In the genomic region with DNA sequence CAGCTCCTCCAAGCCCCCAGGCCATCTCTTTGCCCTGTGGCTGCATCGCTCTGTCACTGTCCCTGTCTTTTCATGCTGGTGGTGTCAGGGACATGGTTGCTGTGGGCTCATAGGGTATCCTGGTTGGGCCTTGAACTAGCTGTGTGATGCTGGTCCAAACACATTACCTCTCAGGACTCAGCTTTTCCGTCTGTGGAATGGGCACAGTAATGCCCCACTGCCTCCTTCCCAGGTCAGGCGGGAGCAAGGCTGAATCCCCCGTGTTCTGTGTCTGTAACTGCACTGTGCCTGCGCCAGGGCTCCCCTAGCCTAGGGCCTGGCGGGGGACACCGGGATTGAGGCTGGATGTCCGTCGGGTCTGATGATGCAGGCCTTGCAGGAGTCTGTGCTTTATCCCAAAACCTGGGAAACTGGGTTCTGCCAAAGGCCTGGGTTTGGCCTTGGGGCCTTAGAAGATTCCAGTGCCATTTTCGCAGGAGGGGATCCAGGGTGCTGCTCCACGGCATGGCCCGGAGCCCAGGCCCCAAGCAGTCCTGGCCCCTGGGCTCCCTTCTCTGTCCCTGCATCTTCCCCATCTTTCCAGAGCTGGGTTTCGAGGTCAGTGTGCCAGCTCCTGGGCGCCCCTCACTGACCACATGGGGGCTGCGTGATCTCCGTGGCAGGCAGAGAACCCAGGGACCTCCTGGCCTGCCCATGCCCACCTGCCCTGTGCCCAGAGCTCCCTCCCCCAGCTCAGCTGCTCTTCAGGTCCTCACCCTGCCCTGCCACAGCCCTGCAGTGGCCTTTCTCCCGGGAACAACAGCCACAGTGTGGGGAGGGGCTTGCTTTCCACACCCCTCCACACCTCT, we compare ENCODE assay signal across 23 cellular contexts. TPM values are rescaled to one million over a fixed set of nuclear protein-coding genes. Genes with fewer than 3 reads are reported as not detected.
DNase-seq lines count a peak whose midpoint lies in the region; ATAC-seq and TF ChIP-seq lines count a peak whose summit lies in the region.
"Had no signal": no experiment of that assay in that cellular context is flagged by ENCODE, and none has a peak within 500 bp of the region (broad histone marks: within the 10 kb centered on the region; RNA-seq: fewer than 3 reads in every experiment).

No MANE protein-coding gene starts in this region.

- DNase-seq in Right ventricle myocardium inferior (ENCODE audit: missing footprints) (peak; percentile 27), Right ventricle myocardium superior (no peak), WTC11 (ENCODE audit: low spot score) (peak; percentile 11), right lobe of liver (peak in 2 of 3 donors; percentile 31 to 39), posterior vena cava (ENCODE audit: low spot score) (peak; percentile 64)
- DNase-seq in activated CD4-positive, alpha-beta memory T cell treated with anti-CD3 and anti-CD28 coated beads for 36 hours = no peak
- DNase-seq in activated CD4-positive, alpha-beta memory T cell treated with anti-CD3 and anti-CD28 coated beads, Interleukin-2, amount 10 ng/mL, durations not matched to agents 7 days and 5 days = no peak
- DNase-seq: DMS153, GF-D8, KBM-7, NCI-H1105 treated with DMSO at 0.1 percent for 48 hours, NCI-H1694 treated with DMSO at 0.1 percent for 48 hours, NCI-H2107, NCI-H2227 treated with DMSO at 0.1 percent for 48 hours, NCI-H510A treated with DMSO at 0.1 percent for 48 hours, NCI-H774, OCI-M1, SJCRH30 had no signal

- TF ChIP-seq POLR2A in right lobe of liver (IDR thresholded peaks at IDR 0.05) = no peak

- H3K27ac ChIP-seq in right lobe of liver = no peak overlapping the region
- H3K27ac ChIP-seq: BLaER1, SJCRH30 had no signal

- H3K9me3 ChIP-seq in right lobe of liver = no peaks in the 10 kb centered on the region
- H3K9me3 ChIP-seq: SJCRH30 had no signal

- WGBS in right lobe of liver (ENCODE audit: insufficient coverage, low coverage, low lambda C conversion rate, missing lambda C conversion rate) = 100% methylated on average over 1 of the region's 17 CpGs

- no peaks in the 10 kb centered on the region for H3K36me3 ChIP-seq in right lobe of liver
- H3K36me3 ChIP-seq: BLaER1, SJCRH30 had no signal

- no peak overlapping the region for H3K4me3 ChIP-seq in right lobe of liver
- H3K4me3 ChIP-seq: BLaER1, GM23338, SJCRH30 had no signal

- peaks cover 5% of the 10 kb centered on the region for H3K27me3 Mint-ChIP-seq in WTC11 (ENCODE audit: low read depth)
- no peaks in the 10 kb centered on the region for H3K27me3 Mint-ChIP-seq in activated CD4-positive, alpha-beta memory T cell treated with anti-CD3 and anti-CD28 coated beads for 36 hours
- H3K27me3 Mint-ChIP-seq in activated CD4-positive, alpha-beta memory T cell treated with anti-CD3 and anti-CD28 coated beads, Interleukin-2, amount 10 ng/mL, durations not matched to agents 7 days and 5 days = peaks cover under 1% of the 10 kb centered on the region
- H3K27me3 Mint-ChIP-seq: CD4-positive, alpha-beta memory T cell had no signal

- intact Hi-C loops in Right ventricle myocardium inferior (cut with DNase I) = no loop called here
- intact Hi-C loops in Right ventricle myocardium superior (cut with DNase I) = no loop called here
- intact Hi-C loops in right lobe of liver (cut with DNase I) = loop anchor here in 1 of 2 donors (10.0 kb wide), 1 partner anchor 85 kb away; no protein-coding TSS in a partner anchor
- intact Hi-C loops in posterior vena cava (cut with DNase I) = loop anchor here in 1 of 2 donors (10.0 kb wide), 1 partner anchor 85 kb away; no protein-coding TSS in a partner anchor
- intact Hi-C loops in activated CD4-positive, alpha-beta memory T cell treated with anti-CD3 and anti-CD28 coated beads for 36 hours (cut with micrococcal nuclease) = loop anchor here (10.0 kb wide), 1 partner anchor 225 kb away; no protein-coding TSS in a partner anchor

- peaks cover 27% of the 10 kb centered on the region for H3K9me3 Mint-ChIP-seq in WTC11
- H3K9me3 Mint-ChIP-seq in activated CD4-positive, alpha-beta memory T cell treated with anti-CD3 and anti-CD28 coated beads for 36 hours = peaks cover 19% of the 10 kb centered on the region
- H3K9me3 Mint-ChIP-seq in activated CD4-positive, alpha-beta memory T cell treated with anti-CD3 and anti-CD28 coated beads, Interleukin-2, amount 10 ng/mL, durations not matched to agents 7 days and 5 days = peaks cover 16% of the 10 kb centered on the region

- no peaks in the 10 kb centered on the region for H3K27me3 ChIP-seq in right lobe of liver
- H3K27me3 ChIP-seq: BLaER1 had no signal

- ATAC-seq in Right ventricle myocardium inferior (no peak), Right ventricle myocardium superior (ENCODE audit: poor library complexity) (no peak), WTC11 (no peak), right lobe of liver (no peak), GM18909 (IDR thresholded peaks at IDR 0.05; ENCODE audit: poor library complexity, unreplicated experiment) (no peak)
- ATAC-seq: GM23338, HCT116 had no signal

- peaks cover 5% of the 10 kb centered on the region for H3K4me1 Mint-ChIP-seq in WTC11
- H3K4me1 Mint-ChIP-seq in activated CD4-positive, alpha-beta memory T cell treated with anti-CD3 and anti-CD28 coated beads for 36 hours (ENCODE audit: low read depth) = no peaks in the 10 kb centered on the region
- H3K4me1 Mint-ChIP-seq in activated CD4-positive, alpha-beta memory T cell treated with anti-CD3 and anti-CD28 coated beads, Interleukin-2, amount 10 ng/mL, durations not matched to agents 7 days and 5 days = peaks cover 3% of the 10 kb centered on the region

- TF ChIP-seq CTCF in WTC11 (IDR thresholded peaks at IDR 0.05) (no peak), right lobe of liver (IDR thresholded peaks at IDR 0.05) (no peak)

- H3K27ac Mint-ChIP-seq in WTC11 = no peak overlapping the region
- H3K27ac Mint-ChIP-seq in activated CD4-positive, alpha-beta memory T cell treated with anti-CD3 and anti-CD28 coated beads for 36 hours = no peak overlapping the region
- H3K27ac Mint-ChIP-seq in activated CD4-positive, alpha-beta memory T cell treated with anti-CD3 and anti-CD28 coated beads, Interleukin-2, amount 10 ng/mL, durations not matched to agents 7 days and 5 days = no peak overlapping the region
- H3K27ac Mint-ChIP-seq: GM23338 had no signal

- CTCF ChIA-PET in WTC11 (lab: Charles Lee) = interaction anchor here (0.6 to 1.3 kb wide), 3 partner anchors 15 to 43 kb away, joined by 3 to 5 read pairs (median 3); no protein-coding TSS in a partner anchor
- CTCF ChIA-PET in activated CD4-positive, alpha-beta memory T cell treated with anti-CD3 and anti-CD28 coated beads for 36 hours (lab: Charles Lee) = no interaction called here
- CTCF ChIA-PET in activated CD4-positive, alpha-beta memory T cell treated with anti-CD3 and anti-CD28 coated beads, Interleukin-2, amount 10 ng/mL, durations not matched to agents 7 days and 5 days (lab: Charles Lee) = no interaction called here

- no peak overlapping the region for H3K4me3 Mint-ChIP-seq in WTC11
- H3K4me3 Mint-ChIP-seq in activated CD4-positive, alpha-beta memory T cell treated with anti-CD3 and anti-CD28 coated beads for 36 hours = no peak overlapping the region
- H3K4me3 Mint-ChIP-seq in activated CD4-positive, alpha-beta memory T cell treated with anti-CD3 and anti-CD28 coated beads, Interleukin-2, amount 10 ng/mL, durations not matched to agents 7 days and 5 days = no peak overlapping the region
- H3K4me3 Mint-ChIP-seq: CD4-positive, alpha-beta memory T cell; GM23338 had no signal

- peaks cover 8% of the 10 kb centered on the region; the same call in 1 of the 2 replicates for H3K36me3 Mint-ChIP-seq in WTC11
- no peaks in the 10 kb centered on the region for H3K36me3 Mint-ChIP-seq in activated CD4-positive, alpha-beta memory T cell treated with anti-CD3 and anti-CD28 coated beads for 36 hours
- no peaks in the 10 kb centered on the region for H3K36me3 Mint-ChIP-seq in activated CD4-positive, alpha-beta memory T cell treated with anti-CD3 and anti-CD28 coated beads, Interleukin-2, amount 10 ng/mL, durations not matched to agents 7 days and 5 days (ENCODE audit: low read depth)

- H3K4me1 ChIP-seq in right lobe of liver = peaks cover 0 to 7% (median 3%) of the 10 kb centered on the region in 4 donors
- H3K4me1 ChIP-seq: SJCRH30 had no signal

- POLR2A ChIA-PET in WTC11 (lab: Charles Lee) = no interaction called here
- POLR2A ChIA-PET in activated CD4-positive, alpha-beta memory T cell treated with anti-CD3 and anti-CD28 coated beads for 36 hours (lab: Charles Lee) = no interaction called here
- POLR2A ChIA-PET in activated CD4-positive, alpha-beta memory T cell treated with anti-CD3 and anti-CD28 coated beads, Interleukin-2, amount 10 ng/mL, durations not matched to agents 7 days and 5 days (lab: Charles Lee) = no interaction called here

TF ChIP-seq in WTC11, 78 proteins besides CTCF, POLR2A, EP300 and RAD21 (continues in another document):
- TF ChIP-seq, protein P1, sequence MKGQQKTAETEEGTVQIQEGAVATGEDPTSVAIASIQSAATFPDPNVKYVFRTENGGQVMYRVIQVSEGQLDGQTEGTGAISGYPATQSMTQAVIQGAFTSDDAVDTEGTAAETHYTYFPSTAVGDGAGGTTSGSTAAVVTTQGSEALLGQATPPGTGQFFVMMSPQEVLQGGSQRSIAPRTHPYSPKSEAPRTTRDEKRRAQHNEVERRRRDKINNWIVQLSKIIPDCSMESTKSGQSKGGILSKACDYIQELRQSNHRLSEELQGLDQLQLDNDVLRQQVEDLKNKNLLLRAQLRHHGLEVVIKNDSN (CRISPR knock-in tag; IDR thresholded peaks at IDR 0.05) = no peak
- TF ChIP-seq, protein P2, sequence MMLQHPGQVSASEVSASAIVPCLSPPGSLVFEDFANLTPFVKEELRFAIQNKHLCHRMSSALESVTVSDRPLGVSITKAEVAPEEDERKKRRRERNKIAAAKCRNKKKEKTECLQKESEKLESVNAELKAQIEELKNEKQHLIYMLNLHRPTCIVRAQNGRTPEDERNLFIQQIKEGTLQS (CRISPR knock-in tag; conservative IDR thresholded peaks at IDR 0.05) = no peak
- no peak for TF ChIP-seq IRF2 (CRISPR knock-in tag; IDR thresholded peaks at IDR 0.05; ENCODE audit: borderline replicate concordance, low read depth)

RNA-seq across cellular contexts. Expression of a gene that starts 32.7 kb away (rescaled TPM):
- total RNA-seq in Right ventricle myocardium inferior (8.4 TPM), Right ventricle myocardium superior (7.6 TPM), WTC11 (2021) (16.8 to 20.8 TPM (median 19.9 TPM) in 3 replicates), right lobe of liver (1 to 10 TPM; 2.9 to 8.2 (median 5.0) TPM), posterior vena cava (1 to 10 TPM; 2.6 to 2.8 TPM)
- total RNA-seq in activated CD4-positive, alpha-beta memory T cell treated with anti-CD3 and anti-CD28 coated beads for 36 hours = under 1 TPM; 0.24 to 0.36 TPM
- total RNA-seq in activated CD4-positive, alpha-beta memory T cell treated with anti-CD3 and anti-CD28 coated beads, Interleukin-2, amount 10 ng/mL, durations not matched to agents 7 days and 5 days = under 1 TPM; 0.10 to 0.13 TPM
- total RNA-seq: SJCRH30 had no signal

RNA-seq across cellular contexts. Expression of a gene that starts 50.1 kb away (rescaled TPM):
- total RNA-seq in Right ventricle myocardium inferior (80.0 TPM), Right ventricle myocardium superior (80.7 TPM), WTC11 (2021) (32.8 to 41.0 TPM (median 33.1 TPM) in 3 replicates), right lobe of liver (10 to 100 TPM; 29.7 to 72.0 (median 34.8) TPM), posterior vena cava (10 to 100 TPM; 15.9 to 18.6 TPM)
- total RNA-seq in activated CD4-positive, alpha-beta memory T cell treated with anti-CD3 and anti-CD28 coated beads for 36 hours = 10 to 100 TPM; 50.4 to 52.0 TPM
- 10 to 100 TPM; 52.9 to 54.8 TPM for total RNA-seq in activated CD4-positive, alpha-beta memory T cell treated with anti-CD3 and anti-CD28 coated beads, Interleukin-2, amount 10 ng/mL, durations not matched to agents 7 days and 5 days

Comparison
In these comparisons a context has a peak if more than half of its experiments do, and no peak if none do; other contexts are left out.
1. DNase-seq: peak in Right ventricle myocardium inferior (single experiment), WTC11 (single experiment), right lobe of liver (2 of 3) and posterior vena cava (single experiment); none in Right ventricle myocardium superior (single experiment), activated CD4-positive, alpha-beta memory T cell treated with anti-CD3 and anti-CD28 coated beads for 36 hours (single experiment) and activated CD4-positive, alpha-beta memory T cell treated with anti-CD3 and anti-CD28 coated beads, Interleukin-2, amount 10 ng/mL, durations not matched to agents 7 days and 5 days (single experiment).